Comparison of ENCODE assay signal across 22 cellular contexts in the genomic region with DNA sequence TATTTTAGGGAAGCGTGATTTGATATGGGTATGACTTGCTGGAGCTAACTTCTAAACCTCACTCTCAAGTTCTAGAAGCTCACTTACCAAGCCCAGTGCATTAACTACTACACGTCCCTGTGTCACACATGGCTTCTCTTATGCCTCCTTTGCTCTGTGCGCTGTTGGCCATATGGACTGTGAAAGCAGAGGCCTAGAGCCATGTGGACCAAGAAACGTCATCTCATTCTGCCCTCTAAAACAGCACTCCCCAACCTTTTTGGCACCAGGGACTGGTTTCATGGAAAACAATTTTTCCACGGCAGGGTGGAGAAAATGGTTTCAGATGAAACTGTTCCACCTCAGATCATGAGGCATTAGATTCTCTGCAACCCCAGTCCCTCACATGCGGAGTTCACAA. TPM values are rescaled to one million over a fixed set of nuclear protein-coding genes. Genes with fewer than 3 reads are reported as not detected.
DNase-seq lines count a peak whose midpoint lies in the region; ATAC-seq and TF ChIP-seq lines count a peak whose summit lies in the region.
"Had no signal": no experiment of that assay in that cellular context is flagged by ENCODE, and none has a peak within 500 bp of the region (broad histone marks: within the 10 kb centered on the region; RNA-seq: fewer than 3 reads in every experiment).

No MANE protein-coding gene starts in this region.

- DNase-seq in right cardiac atrium (no peak), right atrium auricular region (ENCODE audit: low spot score) (no peak), cerebellar cortex (ENCODE audit: low spot score) (peak; percentile 60), NCI-H2196 treated with DMSO at 0.1 percent for 48 hours (lab: John Stamatoyannopoulos, UW; ENCODE audit: unreplicated experiment) (no peak), AML-193 (lab: John Stamatoyannopoulos, UW) (no peak)
- DNase-seq: 8988T; ACHN; Caco-2; CD4-positive, CD25-positive, alpha-beta regulatory T cell; CD8-positive, alpha-beta T cell; DMS153; DND-41; GDM1; H9 had no signal

- H3K4me1 ChIP-seq in right cardiac atrium (ENCODE audit: control insufficient read depth, insufficient read depth, low read length) (peaks cover 7% of the 10 kb centered on the region), right atrium auricular region (peaks cover 0 to 28% of the 10 kb centered on the region in 2 donors)
- H3K4me1 ChIP-seq: A549, BLaER1, Caco-2 had no signal

- 83% methylated on average over 6 of the region's 6 CpGs for WGBS in right cardiac atrium

- H3K4me3 ChIP-seq in right cardiac atrium (ENCODE audit: low read length) (no peak overlapping the region), right atrium auricular region (no peak overlapping the region)
- H3K4me3 ChIP-seq: A549, BLaER1, GM12878, GM23338 had no signal

- ATAC-seq in right cardiac atrium, result no peak
- ATAC-seq in GM21526 (IDR thresholded peaks at IDR 0.05; ENCODE audit: low FRiP score, unreplicated experiment), result no peak
- ATAC-seq: A549; CD8-positive, alpha-beta T cell; GM12878; GM23338; HCT116 had no signal

- H3K9me3 ChIP-seq in right cardiac atrium (ENCODE audit: control insufficient read depth, low read length) (no peaks in the 10 kb centered on the region), right atrium auricular region (no peaks in the 10 kb centered on the region)
- H3K9me3 ChIP-seq: A549, BLaER1, Caco-2 had no signal

- intact Hi-C loops in right cardiac atrium (cut with DNase I), result no loop called here

- no peaks in the 10 kb centered on the region for H3K27me3 ChIP-seq in right cardiac atrium (ENCODE audit: control insufficient read depth, insufficient read depth)
- no peaks in the 10 kb centered on the region for H3K27me3 ChIP-seq in right atrium auricular region
- no peaks in the 10 kb centered on the region for H3K27me3 ChIP-seq in layer of hippocampus (ENCODE audit: control insufficient read depth, insufficient read depth, low read length)
- H3K27me3 ChIP-seq: BLaER1 had no signal

- peaks cover 93% of the 10 kb centered on the region for H3K36me3 ChIP-seq in right atrium auricular region

- peak overlapping the region; percentile 21 for H3K27ac ChIP-seq in right cardiac atrium (ENCODE audit: low read length)
- H3K27ac ChIP-seq in right atrium auricular region, result peak overlapping the region in 1 of 2 donors; percentile 86
- peak overlapping the region; percentile 38 for H3K27ac ChIP-seq in layer of hippocampus (ENCODE audit: low read depth, low read length)
- H3K27ac ChIP-seq: A549, BLaER1, C4-2B had no signal

- TF ChIP-seq CTCF in right atrium auricular region (IDR thresholded peaks at IDR 0.05), result no peak

RNA-seq across cellular contexts. Expression of gene MTMR14, which starts 11.7 kb away (rescaled TPM):
- total RNA-seq in right cardiac atrium (10 to 100 TPM; 41.3 to 84.3 (median 47.2) TPM), right atrium auricular region (10 to 100 TPM; 47.6 to 52.0 TPM)
- 49.4 TPM for polyA plus RNA-seq in right cardiac atrium

RNA-seq across cellular contexts. Expression of gene CPNE9, which starts 42.7 kb away (rescaled TPM):
- total RNA-seq in right cardiac atrium, result under 1 TPM in 3 of 4 donors, not detected in 1; 0.11 to 0.31 (median 0.15) TPM
- polyA plus RNA-seq in right cardiac atrium, result 0.07 TPM
- not detected for total RNA-seq in right atrium auricular region
- total RNA-seq: Caco-2; CD4-positive, CD25-positive, alpha-beta regulatory T cell; GM12878 had no signal
- polyA plus RNA-seq: CD4-positive, CD25-positive, alpha-beta regulatory T cell had no signal
